In the genomic region with DNA sequence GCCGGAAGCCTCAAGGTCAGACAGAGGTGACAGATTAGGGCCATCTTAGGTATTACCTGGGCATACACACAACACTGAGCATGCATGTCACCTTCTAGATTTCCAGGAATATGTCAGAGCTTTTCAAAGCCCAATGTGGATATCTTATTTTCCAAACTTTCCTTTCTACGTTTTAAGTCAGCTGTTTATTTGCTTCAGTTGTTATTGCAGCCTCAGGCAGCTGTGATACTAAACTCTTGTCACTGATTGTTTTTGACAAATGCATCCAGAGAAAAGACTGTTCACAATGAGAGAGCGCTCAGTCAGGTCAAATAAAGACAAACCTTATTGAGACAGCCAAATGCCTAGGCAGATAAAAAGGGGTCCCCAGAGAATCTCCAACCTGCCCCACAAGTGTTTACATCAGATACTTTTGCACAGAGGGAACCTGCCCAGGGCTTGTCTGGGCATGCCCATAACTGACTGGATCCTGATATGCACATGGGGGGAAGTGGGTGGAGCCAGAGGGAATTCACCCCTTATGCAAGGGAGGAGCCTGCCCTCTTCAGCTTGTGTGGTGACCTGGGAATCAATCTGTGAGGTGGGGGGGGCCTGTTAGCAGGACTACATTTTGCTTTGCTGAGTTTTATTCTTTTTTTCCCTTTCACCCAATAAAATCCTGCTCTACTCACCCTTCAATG, we compare ENCODE assay signal across 10 cellular contexts. TPM values are rescaled to one million over a fixed set of nuclear protein-coding genes. Genes with fewer than 3 reads are reported as not detected.
A peak's percentile ranks its signal among the peaks of the same experiment; 100 is the strongest.
DNase-seq lines count a peak whose midpoint lies in the region; ATAC-seq and TF ChIP-seq lines count a peak whose summit lies in the region.
"Had no signal": no experiment of that assay in that cellular context is flagged by ENCODE, and none has a peak within 500 bp of the region (broad histone marks: within the 10 kb centered on the region; RNA-seq: fewer than 3 reads in every experiment).

No MANE protein-coding gene starts in this region.

- H3K4me1 Mint-ChIP-seq in HFFc6 (ENCODE audit: low read depth), result peaks cover 8% of the 10 kb centered on the region; the same call in 1 of the 2 replicates

- H3F3A ChIP-seq in OCI-LY1 (ENCODE audit: insufficient read depth, low read length), result no peaks in the 10 kb centered on the region

- H3K4me3 ChIP-seq in OCI-LY1 (ENCODE audit: low read depth, low read length, poor library complexity, severe bottlenecking) (no peak overlapping the region), fibroblast of the aortic adventitia (ENCODE audit: low read depth, low read length) (no peak overlapping the region)
- H3K4me3 ChIP-seq: esophagus muscularis mucosa, skin epidermis had no signal

- no peak overlapping the region for H3K9ac ChIP-seq in OCI-LY1 (ENCODE audit: low read length)

- no peaks in the 10 kb centered on the region for H3K27me3 Mint-ChIP-seq in HFFc6 (ENCODE audit: insufficient read depth)

- H3K4me1 ChIP-seq in OCI-LY1 (ENCODE audit: insufficient read depth, low read length, severe bottlenecking), result peaks cover 7% of the 10 kb centered on the region
- H3K4me1 ChIP-seq: esophagus muscularis mucosa had no signal

- H3K9me2 ChIP-seq in OCI-LY1 (ENCODE audit: low read depth, low read length), result no peaks in the 10 kb centered on the region

- no peak for DNase-seq in HFFc6
- DNase-seq in fibroblast of the aortic adventitia (ENCODE audit: low read depth), result peak; percentile 26
- DNase-seq in dedifferentiated amniotic fluid mesenchymal stem cell (ENCODE audit: extremely low spot score), result no peak
- no peak for DNase-seq in NCI-H2196 (lab: John Stamatoyannopoulos, UW; ENCODE audit: unreplicated experiment)
- DNase-seq in NCI-H146 (lab: John Stamatoyannopoulos, UW), result no peak
- DNase-seq in NCI-H2107 treated with DMSO at 0.1 percent for 48 hours (lab: John Stamatoyannopoulos, UW; ENCODE audit: unreplicated experiment), result no peak

- H3K9me3 Mint-ChIP-seq in HFFc6, result peaks cover 44% of the 10 kb centered on the region

- H3K27ac ChIP-seq in OCI-LY1 (ENCODE audit: low read depth, low read length, poor library complexity, severe bottlenecking), result peak overlapping the region; percentile 73
- H3K27ac ChIP-seq: esophagus muscularis mucosa, skin epidermis had no signal

- no peak for TF ChIP-seq CTCF in HFFc6 (IDR thresholded peaks at IDR 0.05)
- TF ChIP-seq CTCF in OCI-LY1 (IDR thresholded peaks at IDR 0.05; ENCODE audit: low read length), result no peak
- no peak for TF ChIP-seq CTCF in fibroblast of the aortic adventitia (IDR thresholded peaks at IDR 0.05; ENCODE audit: insufficient read depth, low read length)

- peaks cover 55% of the 10 kb centered on the region for H3K36me3 Mint-ChIP-seq in HFFc6 (ENCODE audit: low read depth)

- peak; percentile 82 for ATAC-seq in GM18508 (IDR thresholded peaks at IDR 0.05; ENCODE audit: insufficient read depth, unreplicated experiment)

- no peaks in the 10 kb centered on the region for H3K79me2 ChIP-seq in OCI-LY1 (ENCODE audit: insufficient read depth, low read length)

- H2AFZ ChIP-seq in OCI-LY1 (ENCODE audit: low read length), result no peak overlapping the region

- no peaks in the 10 kb centered on the region for H3K27me3 ChIP-seq in OCI-LY1 (ENCODE audit: insufficient read depth, low read length)
- H3K27me3 ChIP-seq: esophagus muscularis mucosa had no signal

- H3K9me3 ChIP-seq in OCI-LY1 (ENCODE audit: low read length), result peaks cover 9% of the 10 kb centered on the region

- H3K4me3 Mint-ChIP-seq in HFFc6, result no peak overlapping the region

- H3K36me3 ChIP-seq in OCI-LY1 (ENCODE audit: insufficient read depth, low read length), result peaks cover 63% of the 10 kb centered on the region

- H3K4me2 ChIP-seq in OCI-LY1 (ENCODE audit: low read length), result no peak overlapping the region

- peak overlapping the region; percentile 67 for H3K27ac Mint-ChIP-seq in HFFc6

- H4K20me1 ChIP-seq in OCI-LY1 (ENCODE audit: insufficient read depth, low read length), result no peaks in the 10 kb centered on the region

RNA-seq across cellular contexts. Expression of a gene that starts 28.5 kb away (rescaled TPM):
- 10 to 100 TPM; 36.1 to 43.7 (median 40.8) TPM for total RNA-seq in HFFc6 (2021; fragmentation: NEBNext Ultra II Directional; extraction: Animal tissue kit (Norgen Biotek cat#: 25700))
- 22.9 and 31.5 TPM in 2 replicates for total RNA-seq in fibroblast of the aortic adventitia (ENCODE audit: low replicate concordance)

RNA-seq across cellular contexts. Expression of a gene that starts 28.9 kb away (rescaled TPM):
- 10 to 100 TPM; 18.0 to 25.5 (median 23.7) TPM for total RNA-seq in HFFc6 (2021; fragmentation: NEBNext Ultra II Directional; extraction: Animal tissue kit (Norgen Biotek cat#: 25700))
- total RNA-seq in fibroblast of the aortic adventitia (ENCODE audit: low replicate concordance), result 14.1 and 23.1 TPM in 2 replicates
